Comparison of ENCODE assay signal across 12 cellular contexts in genomic region chr16:81841709-81842108, GRCh38.
DNase-seq lines count a peak whose midpoint lies in the region; ATAC-seq, FAIRE-seq and TF ChIP-seq lines count a peak whose summit lies in the region.
"Had no signal": no experiment of that assay in that cellular context is flagged by ENCODE, and none has a peak within 500 bp of the region (broad histone marks: within the 10 kb centered on the region; RNA-seq: fewer than 3 reads in every experiment).

No MANE protein-coding gene starts in this region.

- H3K4me3 Mint-ChIP-seq in activated CD8-positive, alpha-beta T cell treated with anti-CD3 and anti-CD28 coated beads, Interleukin-2, amount 10 ng/mL, durations not matched to agents 7 days and 5 days = peak overlapping the region; percentile 16

- DNase-seq in GM12892 (ENCODE audit: insufficient read length) = no peak
- DNase-seq in activated CD8-positive, alpha-beta T cell treated with anti-CD3 and anti-CD28 coated beads, Interleukin-2, amount 10 ng/mL, durations not matched to agents 7 days and 5 days = peak; percentile 47
- no peak for DNase-seq in A673 (ENCODE audit: low spot score)
- no peak for DNase-seq in body of pancreas
- no peak for DNase-seq in central memory CD4-positive, alpha-beta T cell
- DNase-seq: activated CD8-positive, alpha-beta memory T cell treated with anti-CD3 and anti-CD28 coated beads, Interleukin-2, amount 50 U/mL, for 48 hours; DMS79; upper lobe of left lung had no signal

- no peaks in the 10 kb centered on the region for H3K36me3 Mint-ChIP-seq in activated CD8-positive, alpha-beta T cell treated with anti-CD3 and anti-CD28 coated beads, Interleukin-2, amount 10 ng/mL, durations not matched to agents 7 days and 5 days (ENCODE audit: low read depth)

- no peaks in the 10 kb centered on the region for H3K9me3 Mint-ChIP-seq in activated CD8-positive, alpha-beta T cell treated with anti-CD3 and anti-CD28 coated beads, Interleukin-2, amount 10 ng/mL, durations not matched to agents 7 days and 5 days (ENCODE audit: insufficient read depth)

- TF ChIP-seq POLR2A in GM12892 (IDR thresholded peaks at IDR 0.05; ENCODE audit: low read depth, low read length) = no peak
- TF ChIP-seq POLR2A in body of pancreas (IDR thresholded peaks at IDR 0.05) = no peak

- CTCF ChIA-PET in activated CD8-positive, alpha-beta T cell treated with anti-CD3 and anti-CD28 coated beads, Interleukin-2, amount 10 ng/mL, durations not matched to agents 7 days and 5 days (lab: Charles Lee) = interaction anchor here (0.7 to 1.2 kb wide), 5 partner anchors 10 to 123 kb away, joined by 3 to 7 read pairs (median 3); no protein-coding TSS in a partner anchor
- CTCF ChIA-PET in A673 (lab: Charles Lee) = no interaction called here

- no TSS peak for BruUV-seq in A673 (replicated peaks; lab: Mats Ljungman, UMichigan)

- WGBS in body of pancreas, 2 donors = 49 to 59% methylated on average over 6 of the region's 6 CpGs

- H3K4me3 ChIP-seq in A673 (ENCODE audit: low read depth, low read length, poor library complexity, severe bottlenecking) (no peak overlapping the region), body of pancreas (no peak overlapping the region)
- H3K4me3 ChIP-seq: SK-N-MC, upper lobe of left lung had no signal

- H3K27me3 ChIP-seq in A673 (replicated peaks; ENCODE audit: insufficient read depth, low read depth, low read length, poor library complexity) (no peaks in the 10 kb centered on the region), body of pancreas (no peaks in the 10 kb centered on the region)
- H3K27me3 ChIP-seq: upper lobe of left lung had no signal

- TF ChIP-seq CTCF in A673 (conservative IDR thresholded peaks at IDR 0.05; ENCODE audit: low read depth, low read length) (no peak), body of pancreas (IDR thresholded peaks at IDR 0.05) (no peak)

- H3K27ac ChIP-seq in A673 (ENCODE audit: low read depth, low read length, poor library complexity, severe bottlenecking) (no peak overlapping the region), body of pancreas (no peak overlapping the region)
- H3K27ac ChIP-seq: SK-N-MC, upper lobe of left lung had no signal

- H3K36me3 ChIP-seq in A673 (ENCODE audit: insufficient read depth, low read length, poor library complexity, severe bottlenecking) (no peaks in the 10 kb centered on the region), body of pancreas (replicated peaks in 1 of 2; ENCODE audit: insufficient read depth in 1 of 2, low read depth in 2 of 2) (no peaks in the 10 kb centered on the region)
- H3K36me3 ChIP-seq: upper lobe of left lung had no signal

- no peaks in the 10 kb centered on the region for H3K4me1 ChIP-seq in A673 (ENCODE audit: insufficient read depth, low read length, poor library complexity, severe bottlenecking)
- H3K4me1 ChIP-seq in body of pancreas = no peaks in the 10 kb centered on the region

- POLR2A ChIA-PET in activated CD8-positive, alpha-beta T cell treated with anti-CD3 and anti-CD28 coated beads, Interleukin-2, amount 10 ng/mL, durations not matched to agents 7 days and 5 days (lab: Charles Lee) = interaction anchor here (1.6 kb wide), 1 partner anchor 10 kb away, joined by 5 read pairs; no protein-coding TSS in a partner anchor
- POLR2A ChIA-PET in A673 (lab: Charles Lee; ENCODE audit: low non-redundant PET) = no interaction called here

- intact Hi-C loops in A673 (cut with micrococcal nuclease; ENCODE audit: unreplicated experiment) = no loop called here
- intact Hi-C loops in body of pancreas (cut with DNase I) = no loop called here

- H3K27me3 Mint-ChIP-seq in activated CD8-positive, alpha-beta T cell treated with anti-CD3 and anti-CD28 coated beads, Interleukin-2, amount 10 ng/mL, durations not matched to agents 7 days and 5 days (ENCODE audit: low read depth) = peaks cover 3% of the 10 kb centered on the region

- peak overlapping the region; percentile 53 for H3K27ac Mint-ChIP-seq in activated CD8-positive, alpha-beta T cell treated with anti-CD3 and anti-CD28 coated beads, Interleukin-2, amount 10 ng/mL, durations not matched to agents 7 days and 5 days

- peak; percentile 97 for FAIRE-seq in GM12892 (lab: Jason Lieb, UNC)

- peaks cover 34% of the 10 kb centered on the region for H3K4me1 Mint-ChIP-seq in activated CD8-positive, alpha-beta T cell treated with anti-CD3 and anti-CD28 coated beads, Interleukin-2, amount 10 ng/mL, durations not matched to agents 7 days and 5 days (ENCODE audit: low read depth)

- no peaks in the 10 kb centered on the region for H3K9me3 ChIP-seq in A673 (ENCODE audit: low read depth, low read length, poor library complexity, severe bottlenecking)
- H3K9me3 ChIP-seq in body of pancreas = no peaks in the 10 kb centered on the region
- H3K9me3 ChIP-seq: upper lobe of left lung had no signal

- peak; percentile 51 for ATAC-seq in GM19397 (IDR thresholded peaks at IDR 0.05; ENCODE audit: unreplicated experiment)
- ATAC-seq in HG03108 (IDR thresholded peaks at IDR 0.05; ENCODE audit: unreplicated experiment) = peak; percentile 42
- peak; percentile 65 for ATAC-seq in activated CD8-positive, alpha-beta T cell treated with anti-CD3 and anti-CD28 coated beads, Interleukin-2, amount 10 ng/mL, durations not matched to agents 7 days and 5 days
- ATAC-seq in HG02970 (IDR thresholded peaks at IDR 0.05; ENCODE audit: low FRiP score, unreplicated experiment) = no peak
- no peak for ATAC-seq in body of pancreas

Comparison
In these comparisons a context has a peak if more than half of its experiments do, and no peak if none do; other contexts are left out.
1. ATAC-seq: peak in GM19397 (single experiment), HG03108 (single experiment) and activated CD8-positive, alpha-beta T cell treated with anti-CD3 and anti-CD28 coated beads, Interleukin-2, amount 10 ng/mL, durations not matched to agents 7 days and 5 days (single experiment); none in HG02970 (single experiment) and body of pancreas (single experiment).